ENCODE assay signal across 1 cellular context in the genomic region with DNA sequence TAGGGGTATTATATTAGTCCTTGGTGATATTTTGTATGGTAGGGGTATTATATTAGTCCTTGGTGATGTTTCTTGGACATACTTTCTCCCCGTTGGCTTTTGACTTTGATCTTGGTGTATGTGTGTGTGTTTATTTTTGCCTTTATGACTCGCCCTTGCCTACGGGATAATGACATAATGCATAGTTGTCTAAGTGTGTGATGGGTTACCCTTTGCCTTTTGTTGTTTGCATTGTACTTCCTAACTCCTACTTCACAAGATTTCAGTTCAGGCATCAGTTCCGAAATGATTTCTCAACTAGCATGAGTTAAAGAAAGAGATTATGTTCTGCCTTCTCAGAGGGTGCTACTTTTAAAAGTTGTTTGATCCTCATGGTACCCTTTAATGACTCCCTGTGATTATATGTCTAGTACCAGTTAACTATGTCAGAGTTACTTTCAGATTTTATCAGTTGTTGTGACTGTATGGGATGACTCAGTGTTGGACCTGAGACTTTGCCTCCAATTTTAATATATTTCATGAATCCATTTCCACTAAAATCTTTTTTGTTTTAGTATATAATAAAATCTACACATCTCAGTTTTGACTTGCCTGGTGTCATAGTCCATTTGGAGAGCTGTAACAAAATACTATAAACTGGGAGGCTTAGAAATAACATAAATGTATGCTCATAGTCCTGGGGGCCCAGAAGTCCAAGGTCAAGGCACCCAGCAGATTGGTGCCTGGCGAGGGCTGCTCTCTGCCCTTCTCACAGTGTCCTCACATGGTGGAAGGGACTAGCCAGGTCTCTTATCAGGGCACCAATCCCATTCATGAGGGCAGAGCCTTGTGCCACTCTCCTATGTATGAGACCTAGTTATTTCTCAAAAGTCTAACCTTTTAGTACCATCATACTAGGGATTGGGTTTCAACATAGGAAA.
TF ChIP-seq lines count a peak whose summit lies in the region.

No MANE protein-coding gene starts in this region.

TF ChIP-seq in K562, 482 proteins besides CTCF, POLR2A, EP300 and RAD21 (continued from another document):
- TF ChIP-seq, protein P1, sequence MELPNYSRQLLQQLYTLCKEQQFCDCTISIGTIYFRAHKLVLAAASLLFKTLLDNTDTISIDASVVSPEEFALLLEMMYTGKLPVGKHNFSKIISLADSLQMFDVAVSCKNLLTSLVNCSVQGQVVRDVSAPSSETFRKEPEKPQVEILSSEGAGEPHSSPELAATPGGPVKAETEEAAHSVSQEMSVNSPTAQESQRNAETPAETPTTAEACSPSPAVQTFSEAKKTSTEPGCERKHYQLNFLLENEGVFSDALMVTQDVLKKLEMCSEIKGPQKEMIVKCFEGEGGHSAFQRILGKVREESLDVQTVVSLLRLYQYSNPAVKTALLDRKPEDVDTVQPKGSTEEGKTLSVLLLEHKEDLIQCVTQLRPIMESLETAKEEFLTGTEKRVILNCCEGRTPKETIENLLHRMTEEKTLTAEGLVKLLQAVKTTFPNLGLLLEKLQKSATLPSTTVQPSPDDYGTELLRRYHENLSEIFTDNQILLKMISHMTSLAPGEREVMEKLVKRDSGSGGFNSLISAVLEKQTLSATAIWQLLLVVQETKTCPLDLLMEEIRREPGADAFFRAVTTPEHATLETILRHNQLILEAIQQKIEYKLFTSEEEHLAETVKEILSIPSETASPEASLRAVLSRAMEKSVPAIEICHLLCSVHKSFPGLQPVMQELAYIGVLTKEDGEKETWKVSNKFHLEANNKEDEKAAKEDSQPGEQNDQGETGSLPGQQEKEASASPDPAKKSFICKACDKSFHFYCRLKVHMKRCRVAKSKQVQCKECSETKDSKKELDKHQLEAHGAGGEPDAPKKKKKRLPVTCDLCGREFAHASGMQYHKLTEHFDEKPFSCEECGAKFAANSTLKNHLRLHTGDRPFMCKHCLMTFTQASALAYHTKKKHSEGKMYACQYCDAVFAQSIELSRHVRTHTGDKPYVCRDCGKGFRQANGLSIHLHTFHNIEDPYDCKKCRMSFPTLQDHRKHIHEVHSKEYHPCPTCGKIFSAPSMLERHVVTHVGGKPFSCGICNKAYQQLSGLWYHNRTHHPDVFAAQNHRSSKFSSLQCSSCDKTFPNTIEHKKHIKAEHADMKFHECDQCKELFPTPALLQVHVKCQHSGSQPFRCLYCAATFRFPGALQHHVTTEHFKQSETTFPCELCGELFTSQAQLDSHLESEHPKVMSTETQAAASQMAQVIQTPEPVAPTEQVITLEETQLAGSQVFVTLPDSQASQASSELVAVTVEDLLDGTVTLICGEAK (IDR thresholded peaks at IDR 0.05) = no peak
- TF ChIP-seq, protein P1 (CRISPR knock-in tag; IDR thresholded peaks at IDR 0.05) = no peak
- peak; percentile 43; the same call in 1 of the 2 replicates for TF ChIP-seq SMARCA4 (IDR thresholded peaks at IDR 0.05)
- TF ChIP-seq ARID1B (IDR thresholded peaks at IDR 0.05) = peak; percentile 38; the same call in 1 of the 2 replicates
- TF ChIP-seq ZNF780A (CRISPR knock-in tag; IDR thresholded peaks at IDR 0.05) = no peak
- TF ChIP-seq ELF4 (CRISPR knock-in tag; IDR thresholded peaks at IDR 0.05) = no peak
- TF ChIP-seq, protein P2, sequence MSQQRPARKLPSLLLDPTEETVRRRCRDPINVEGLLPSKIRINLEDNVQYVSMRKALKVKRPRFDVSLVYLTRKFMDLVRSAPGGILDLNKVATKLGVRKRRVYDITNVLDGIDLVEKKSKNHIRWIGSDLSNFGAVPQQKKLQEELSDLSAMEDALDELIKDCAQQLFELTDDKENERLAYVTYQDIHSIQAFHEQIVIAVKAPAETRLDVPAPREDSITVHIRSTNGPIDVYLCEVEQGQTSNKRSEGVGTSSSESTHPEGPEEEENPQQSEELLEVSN (IDR thresholded peaks at IDR 0.05; ENCODE audit: borderline replicate concordance in 1 of 2, extremely low read depth in 1 of 2, insufficient read depth in 1 of 2, insufficient read length in 1 of 2, low read depth in 1 of 2, low read length in 1 of 2, poor library complexity in 1 of 2, severe bottlenecking in 1 of 2) = no peak
- TF ChIP-seq, protein P3, sequence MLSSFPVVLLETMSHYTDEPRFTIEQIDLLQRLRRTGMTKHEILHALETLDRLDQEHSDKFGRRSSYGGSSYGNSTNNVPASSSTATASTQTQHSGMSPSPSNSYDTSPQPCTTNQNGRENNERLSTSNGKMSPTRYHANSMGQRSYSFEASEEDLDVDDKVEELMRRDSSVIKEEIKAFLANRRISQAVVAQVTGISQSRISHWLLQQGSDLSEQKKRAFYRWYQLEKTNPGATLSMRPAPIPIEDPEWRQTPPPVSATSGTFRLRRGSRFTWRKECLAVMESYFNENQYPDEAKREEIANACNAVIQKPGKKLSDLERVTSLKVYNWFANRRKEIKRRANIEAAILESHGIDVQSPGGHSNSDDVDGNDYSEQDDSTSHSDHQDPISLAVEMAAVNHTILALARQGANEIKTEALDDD (IDR thresholded peaks at IDR 0.05) = peak; percentile 70
- TF ChIP-seq TRIM24 (IDR thresholded peaks at IDR 0.05) = 0 out of 4 replicates have a peak, but pooled peaks of 1 of the 2 experiments have one; percentile 45
- peak; percentile 72; the same call in 1 of the 2 replicates for TF ChIP-seq JUND (IDR thresholded peaks at IDR 0.05; ENCODE audit: borderline replicate concordance, low read depth, low read length)
- TF ChIP-seq JUND (tag; IDR thresholded peaks at IDR 0.05; ENCODE audit: borderline replicate concordance, low read depth, low read length) = no peak
- TF ChIP-seq, protein P4, sequence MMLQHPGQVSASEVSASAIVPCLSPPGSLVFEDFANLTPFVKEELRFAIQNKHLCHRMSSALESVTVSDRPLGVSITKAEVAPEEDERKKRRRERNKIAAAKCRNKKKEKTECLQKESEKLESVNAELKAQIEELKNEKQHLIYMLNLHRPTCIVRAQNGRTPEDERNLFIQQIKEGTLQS (IDR thresholded peaks at IDR 0.05) = peak; percentile 81
- TF ChIP-seq, protein P4 (CRISPR knock-in tag; conservative IDR thresholded peaks at IDR 0.05) = no peak
- no peak for TF ChIP-seq FOXA1 (IDR thresholded peaks at IDR 0.05; ENCODE audit: borderline replicate concordance)
- TF ChIP-seq EHMT2 (IDR thresholded peaks at IDR 0.05) = peak; percentile 33; the same call in 1 of the 2 replicates
- no peak for TF ChIP-seq SMAD2 (IDR thresholded peaks at IDR 0.05; ENCODE audit: low read depth, low read length)
- TF ChIP-seq FOSL1 (tag; conservative IDR thresholded peaks at IDR 0.05) = peak; percentile 84
TF ChIP-seq in K562: peak in this region for 9.
